ENCODE assay signal across 21 cellular contexts in the genomic region with DNA sequence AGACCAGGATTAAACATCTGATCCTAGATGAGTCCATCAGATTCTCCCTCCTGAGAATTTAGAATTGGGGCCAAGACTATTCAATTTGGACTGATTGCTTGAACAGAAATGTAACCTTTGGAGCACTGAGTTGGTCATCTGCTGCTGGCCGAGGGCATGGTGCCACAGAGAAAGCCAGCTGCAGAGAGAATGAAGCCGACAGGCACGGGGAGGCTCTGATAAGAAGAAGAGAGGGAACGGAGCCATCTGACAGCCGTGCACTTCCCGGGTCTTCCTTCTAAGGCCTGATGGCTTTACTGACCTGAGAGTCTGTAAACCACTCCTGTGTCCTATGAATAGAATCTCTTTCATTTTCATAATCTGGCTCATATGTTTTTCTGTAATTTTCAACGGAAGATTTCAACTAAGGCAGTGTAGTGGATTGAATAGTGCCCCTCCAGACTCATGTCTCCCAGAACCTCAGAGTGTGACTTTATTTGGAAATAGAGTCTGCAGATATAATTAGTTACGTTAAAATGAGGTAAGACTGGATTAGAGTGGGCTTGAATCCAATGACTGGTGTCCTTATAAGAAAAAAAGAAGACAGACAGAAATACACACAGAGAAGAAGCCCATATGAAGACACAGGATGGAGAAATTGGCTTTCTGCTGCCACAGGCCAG. TPM values are rescaled to one million over a fixed set of nuclear protein-coding genes. Genes with fewer than 3 reads are reported as not detected.
DNase-seq lines count a peak whose midpoint lies in the region; ATAC-seq and TF ChIP-seq lines count a peak whose summit lies in the region.
"Had no signal": no experiment of that assay in that cellular context is flagged by ENCODE, and none has a peak within 500 bp of the region (broad histone marks: within the 10 kb centered on the region; RNA-seq: fewer than 3 reads in every experiment).

No MANE protein-coding gene starts in this region.

- in situ Hi-C loops in gastrocnemius medialis (cut with MboI; ENCODE audit: low sequenced_read_pairs in 4 of 4): no loop called here

- peak; percentile 22 for ATAC-seq in gastroesophageal sphincter
- ATAC-seq in left lobe of liver: peak; percentile 97
- peak in 1 of 2 donors; percentile 44 for ATAC-seq in gastrocnemius medialis
- ATAC-seq in HG02588 (IDR thresholded peaks at IDR 0.05; ENCODE audit: unreplicated experiment): no peak
- no peak for ATAC-seq in GM19395 (IDR thresholded peaks at IDR 0.05; ENCODE audit: unreplicated experiment)
- ATAC-seq: esophagus mucosa, left lung, SK-N-SH treated with all-trans-retinoic acid at 6 μM for 48 hours had no signal

- TF ChIP-seq POLR2A in gastroesophageal sphincter (IDR thresholded peaks at IDR 0.05): no peak
- TF ChIP-seq POLR2A in gastrocnemius medialis (IDR thresholded peaks at IDR 0.05): no peak

- DNase-seq in Ammon's horn (ENCODE audit: low spot score) (peak; percentile 53), left lobe of liver (ENCODE audit: low spot score) (peak; percentile 58), gastrocnemius medialis (no peak), SIG-M5 treated with dmso at 0.1 percent for 504 hours (lab: John Stamatoyannopoulos, UW; ENCODE audit: unreplicated experiment) (no peak)
- no peak for DNase-seq in activated T-cell treated with anti-CD3 and anti-CD28 coated beads, Interleukin-2, amount 50 U/mL, for 48 hours
- DNase-seq: 8988T; activated CD4-positive, alpha-beta T cell treated with anti-CD3 and anti-CD28 coated beads, Interleukin-2, amount 50 U/mL, for 48 hours; activated gamma-delta T cell treated with Interleukin-2 at 50 U/mL for 16 hours; DMS79; Karpas-422; left lung; NCI-H1048; NCI-H2029; NCI-H446; NK-92 treated with Interleukin-12 subunit alpha and Interleukin-12 subunit beta, amount 100 ng/mL, for 24 hours; stimulated activated CD4-positive, alpha-beta T cell treated with anti-CD3 and anti-CD28 coated beads, Interleukin-2, amount 100 ng/mL, for 24 hours had no signal

- intact Hi-C loops in gastrocnemius medialis (cut with DNase I; ENCODE audit: low total_unique reads): no loop called here

- 15 to 40% methylated on average over 4 to 8 of the region's 8 CpGs for WGBS in gastroesophageal sphincter (ENCODE audit: low coverage in 1 of 2), 2 donors

- H3K27me3 ChIP-seq in gastroesophageal sphincter (no peaks in the 10 kb centered on the region), gastrocnemius medialis (no peaks in the 10 kb centered on the region)
- H3K27me3 ChIP-seq: left lung had no signal

- no peaks in the 10 kb centered on the region for H3K36me3 ChIP-seq in gastroesophageal sphincter
- no peaks in the 10 kb centered on the region for H3K36me3 ChIP-seq in gastrocnemius medialis
- H3K36me3 ChIP-seq: left lung had no signal

- H3K4me1 ChIP-seq in gastroesophageal sphincter (peaks cover 0 to 29% (median 0%) of the 10 kb centered on the region in 3 donors), gastrocnemius medialis (peaks cover 5 to 16% of the 10 kb centered on the region in 2 donors)
- H3K4me1 ChIP-seq: left lung had no signal

- H3K4me3 ChIP-seq in gastroesophageal sphincter (peak overlapping the region in 1 of 2 donors; percentile 7), gastrocnemius medialis (peak overlapping the region in 2 of 4 donors; percentile 13 to 28)
- H3K4me3 ChIP-seq: left lung had no signal

- no peak for TF ChIP-seq EP300 in gastroesophageal sphincter (IDR thresholded peaks at IDR 0.05)

- peak overlapping the region; percentile 75 to 87 (median 82) for H3K27ac ChIP-seq in gastroesophageal sphincter
- peak overlapping the region; percentile 2 to 60 (median 20) for H3K27ac ChIP-seq in gastrocnemius medialis
- H3K27ac ChIP-seq: left lung had no signal

- TF ChIP-seq CTCF in gastroesophageal sphincter (IDR thresholded peaks at IDR 0.05) (no peak), gastrocnemius medialis (IDR thresholded peaks at IDR 0.05 in 4 of 5, conservative IDR thresholded peaks at IDR 0.05 in 1 of 5) (no peak)

- H3K9me3 ChIP-seq in gastroesophageal sphincter (no peaks in the 10 kb centered on the region), gastrocnemius medialis (no peaks in the 10 kb centered on the region)
- H3K9me3 ChIP-seq: left lung had no signal

RNA-seq across cellular contexts. Expression of a gene that starts 39.1 kb away (rescaled TPM):
- total RNA-seq in gastroesophageal sphincter: 10 to 100 TPM; 39.9 to 70.6 (median 59.1) TPM
- total RNA-seq in left lobe of liver: 15.2 TPM
- 10 to 100 TPM; 21.0 to 32.1 (median 21.3) TPM for total RNA-seq in gastrocnemius medialis

Comparison
In these comparisons a context has a peak if more than half of its experiments do, and no peak if none do; other contexts are left out.
1. DNase-seq: peak in Ammon's horn (single experiment) and left lobe of liver (single experiment); none in gastrocnemius medialis (0 of 2), activated T-cell treated with anti-CD3 and anti-CD28 coated beads, Interleukin-2, amount 50 U/mL, for 48 hours (0 of 2) and SIG-M5 treated with dmso at 0.1 percent for 504 hours (single experiment).
2. ATAC-seq: peak in gastroesophageal sphincter (single experiment) and left lobe of liver (single experiment); none in HG02588 (single experiment) and GM19395 (single experiment).